39 cellular contexts compared by ENCODE assay signal in genomic region chr18:13192970-13193369, GRCh38. TPM values are rescaled to one million over a fixed set of nuclear protein-coding genes. Genes with fewer than 3 reads are reported as not detected.
DNase-seq lines count a peak whose midpoint lies in the region; ATAC-seq, FAIRE-seq and TF ChIP-seq lines count a peak whose summit lies in the region.
"Had no signal": no experiment of that assay in that cellular context is flagged by ENCODE, and none has a peak within 500 bp of the region (broad histone marks: within the 10 kb centered on the region; RNA-seq: fewer than 3 reads in every experiment).

No MANE protein-coding gene starts in this region.

- intact Hi-C loops in HepG2 (cut with micrococcal nuclease; ENCODE audit: unreplicated experiment) (no loop called here), right lobe of liver (cut with DNase I) (no loop called here), IMR-90 (cut with micrococcal nuclease) (no loop called here)
- intact Hi-C loops in activated T-helper 1 cell treated with anti-CD3 and anti-CD28 coated beads, Interleukin-12 subunit alpha, Interleukin-12 subunit beta, Interleukin-2, Interleukin-4 antibody, amounts not matched to agents 30 ng/mL and 10 ng/mL and 1 ng/mL, durations not matched to agents 14 hours and 24 hours and 36 hours (cut with micrococcal nuclease): no loop called here

- H3K27me3 ChIP-seq in HepG2 (ENCODE audit: control insufficient read depth in 1 of 2, insufficient read depth in 2 of 2, low read length in 2 of 2): no peaks in the 10 kb centered on the region; a peak in 2 of 5 replicates
- no peaks in the 10 kb centered on the region for H3K27me3 ChIP-seq in right lobe of liver
- H3K27me3 ChIP-seq in IMR-90 (ENCODE audit: control insufficient read depth, insufficient read depth, low read length): peaks cover 9% of the 10 kb centered on the region
- H3K27me3 ChIP-seq in H1 (replicated peaks in 1 of 4; ENCODE audit: control insufficient read depth in 3 of 4, extremely low read depth in 1 of 4, insufficient read depth in 3 of 4, low read length in 3 of 4): no peaks in the 10 kb centered on the region
- H3K27me3 ChIP-seq: BE2C; BLaER1; BLaER1 treated with 17β-estradiol and CSF1 and Interleukin-3, amounts not matched to agents 10 nM and 100 nM had no signal

- WGBS in HepG2 (ENCODE audit: low lambda C conversion rate): 71% methylated on average over 2 of the region's 2 CpGs
- WGBS in right lobe of liver (ENCODE audit: insufficient coverage, low coverage, low lambda C conversion rate, missing lambda C conversion rate): 63% methylated on average over 2 of the region's 2 CpGs
- WGBS in IMR-90 (ENCODE audit: extremely low coverage in 2 of 2, insufficient read length in 1 of 2), 2 experiments: no CpG with 5 or more reads among the region's 2 CpGs
- 88% methylated on average over 2 of the region's 2 CpGs; no CpG with 5 or more reads in 1 of the 2 experiments for WGBS in H1 (ENCODE audit: extremely low coverage in 1 of 2, insufficient coverage in 1 of 2, insufficient read length in 1 of 2, insufficient replicate concordance in 2 of 2, low coverage in 1 of 2, low lambda C conversion rate in 2 of 2, missing lambda C conversion rate in 1 of 2), 2 experiments

- TF ChIP-seq CTCF in HepG2 (CRISPR knock-in tag; IDR thresholded peaks at IDR 0.05) (no peak), right lobe of liver (IDR thresholded peaks at IDR 0.05) (no peak), IMR-90 (conservative IDR thresholded peaks at IDR 0.05; ENCODE audit: low read depth, low read length) (no peak), VCaP (conservative IDR thresholded peaks at IDR 0.05) (no peak), H1 (IDR thresholded peaks at IDR 0.05; ENCODE audit: control extremely low read depth in 1 of 3, insufficient read depth in 1 of 3, low read depth in 1 of 3, low read length in 3 of 3) (no peak)

- no peak overlapping the region for H3K27ac Mint-ChIP-seq in activated T-helper 1 cell treated with anti-CD3 and anti-CD28 coated beads, Interleukin-12 subunit alpha, Interleukin-12 subunit beta, Interleukin-2, Interleukin-4 antibody, amounts not matched to agents 30 ng/mL and 10 ng/mL and 1 ng/mL, durations not matched to agents 14 hours and 24 hours and 36 hours
- H3K27ac Mint-ChIP-seq: B cell; CD14-positive monocyte; CD4-positive, alpha-beta memory T cell; CD4-positive, alpha-beta T cell; CD4-positive, CD25-positive, alpha-beta regulatory T cell; CD8-positive, alpha-beta memory T cell; CD8-positive, alpha-beta T cell had no signal

- H3K4me1 ChIP-seq in HepG2 (ENCODE audit: insufficient read depth, low read length) (peaks cover 12% of the 10 kb centered on the region), right lobe of liver (no peaks in the 10 kb centered on the region), IMR-90 (ENCODE audit: control insufficient read depth, insufficient read depth, low read length) (no peaks in the 10 kb centered on the region), H1 (replicated peaks in 1 of 4; ENCODE audit: control insufficient read depth in 3 of 4, insufficient read depth in 4 of 4, low read length in 3 of 4) (peaks cover 0 to 3% (median 2%) of the 10 kb centered on the region in 4 experiments; a peak in 2 of 7 replicates)
- H3K4me1 ChIP-seq: A549, BE2C, Caco-2 had no signal

- H3K4me3 ChIP-seq in HepG2 (replicated peaks in 1 of 3; ENCODE audit: insufficient read depth in 1 of 3, low read depth in 2 of 3, low read length in 3 of 3) (no peak overlapping the region), right lobe of liver (no peak overlapping the region), IMR-90 (ENCODE audit: insufficient read depth, low read depth, low read length) (no peak overlapping the region), H1 (ENCODE audit: extremely low read depth in 1 of 4, insufficient read depth in 2 of 4, low read depth in 3 of 4, low read length in 4 of 4) (no peak overlapping the region)
- H3K4me3 ChIP-seq: A549; BLaER1; BLaER1 treated with 17β-estradiol and CSF1 and Interleukin-3, amounts not matched to agents 10 nM and 100 nM had no signal

- no peak for FAIRE-seq in HepG2 (lab: Jason Lieb, UNC)
- no peak for FAIRE-seq in H1 (lab: Jason Lieb, UNC)
- FAIRE-seq: A204.1, A549, D721Med had no signal

- no peak overlapping the region for H3K14ac ChIP-seq in IMR-90 (replicated peaks; ENCODE audit: low read depth, low read length)
- no peak overlapping the region for H3K14ac ChIP-seq in H1 (ENCODE audit: insufficient read length)

- H2AFZ ChIP-seq in HepG2 (ENCODE audit: low read length) (no peak overlapping the region), IMR-90 (replicated peaks; ENCODE audit: low read length, poor library complexity) (no peak overlapping the region), H1 (ENCODE audit: low read length) (peak overlapping the region; percentile 62; the same call in 1 of the 2 replicates)

- ATAC-seq in HepG2: no peak
- ATAC-seq in right lobe of liver: no peak
- no peak for ATAC-seq in IMR-90 (ENCODE audit: low read depth)
- no peak for ATAC-seq in activated T-cell treated with anti-CD3 and anti-CD28 coated beads, Interleukin-2, amount 50 U/mL, for 4 hours
- ATAC-seq: A549; CD8-positive, alpha-beta T cell had no signal

- DNase-seq in HepG2 (ENCODE audit: low spot score) (no peak), right lobe of liver (no peak), IMR-90 (no peak), H1 (ENCODE audit: low read depth in 1 of 2, low spot score in 2 of 2) (no peak), erythroblast (lab: John Stamatoyannopoulos, UW) (no peak)
- no peak for DNase-seq in activated T-cell treated with anti-CD3 and anti-CD28 coated beads, Interleukin-2, amount 50 U/mL, for 4 hours
- DNase-seq in activated T-helper 1 cell treated with anti-CD3 and anti-CD28 coated beads, Interleukin-12 subunit alpha, Interleukin-12 subunit beta, Interleukin-2, Interleukin-4 antibody, amounts not matched to agents 30 ng/mL and 10 ng/mL and 1 ng/mL, durations not matched to agents 14 hours and 24 hours and 36 hours (ENCODE audit: low spot score): no peak
- DNase-seq: 8988T; ACHN; AML-193; BE2C; C1 segment of cervical spinal cord; Caco-2; Calu3; CD4-positive, alpha-beta memory T cell; CD4-positive, alpha-beta T cell; CD4-positive, CD25-positive, alpha-beta regulatory T cell; CD8-positive, alpha-beta memory T cell; CD8-positive, alpha-beta T cell; COR-L47; DMS 273 treated with DMSO at 0.1 percent for 48 hours; DMS153; DMS53; DMS79; DMS79 treated with DMSO at 0.1 percent for 48 hours; DND-41; EL had no signal

- H3K36me3 Mint-ChIP-seq in activated T-cell treated with anti-CD3 and anti-CD28 coated beads, Interleukin-2, amount 50 U/mL, for 4 hours (ENCODE audit: insufficient read depth): no peaks in the 10 kb centered on the region
- H3K36me3 Mint-ChIP-seq in activated T-helper 1 cell treated with anti-CD3 and anti-CD28 coated beads, Interleukin-12 subunit alpha, Interleukin-12 subunit beta, Interleukin-2, Interleukin-4 antibody, amounts not matched to agents 30 ng/mL and 10 ng/mL and 1 ng/mL, durations not matched to agents 14 hours and 24 hours and 36 hours (ENCODE audit: low read depth): no peaks in the 10 kb centered on the region
- H3K36me3 Mint-ChIP-seq: CD14-positive monocyte; CD4-positive, CD25-positive, alpha-beta regulatory T cell; CD8-positive, alpha-beta memory T cell; CD8-positive, alpha-beta T cell had no signal

- no peaks in the 10 kb centered on the region for H3K9me3 Mint-ChIP-seq in activated T-cell treated with anti-CD3 and anti-CD28 coated beads, Interleukin-2, amount 50 U/mL, for 4 hours
- peaks cover 2% of the 10 kb centered on the region for H3K9me3 Mint-ChIP-seq in activated T-helper 1 cell treated with anti-CD3 and anti-CD28 coated beads, Interleukin-12 subunit alpha, Interleukin-12 subunit beta, Interleukin-2, Interleukin-4 antibody, amounts not matched to agents 30 ng/mL and 10 ng/mL and 1 ng/mL, durations not matched to agents 14 hours and 24 hours and 36 hours
- H3K9me3 Mint-ChIP-seq: CD4-positive, alpha-beta T cell; CD8-positive, alpha-beta T cell had no signal

- no peak for TF ChIP-seq RAD21 in HepG2 (CRISPR knock-in tag; IDR thresholded peaks at IDR 0.05)
- TF ChIP-seq RAD21 in IMR-90 (IDR thresholded peaks at IDR 0.05; ENCODE audit: low read length): no peak
- TF ChIP-seq RAD21 in H1 (IDR thresholded peaks at IDR 0.05 in 1 of 2, conservative IDR thresholded peaks at IDR 0.05 in 1 of 2; ENCODE audit: low read depth in 2 of 2, low read length in 2 of 2): no peak

- CTCF ChIA-PET in HepG2 (lab: Yijun Ruan, JAX; ENCODE audit: low intra/inter-chr PET ratio, low total read pairs): no interaction called here
- CTCF ChIA-PET in IMR-90 (lab: Yijun Ruan, JAX): no interaction called here
- CTCF ChIA-PET in H1 (lab: Charles Lee; ENCODE audit: partially characterized antibody): no interaction called here

- dilution Hi-C loops in IMR-90 (cut with HindIII; ENCODE audit: low sequenced_read_pairs, unreplicated experiment): no loop called here

- H3K56ac ChIP-seq in IMR-90 (ENCODE audit: extremely low read depth, insufficient read depth, low read length) (no peak overlapping the region), H1 (replicated peaks; ENCODE audit: insufficient read length, low read depth, low read length) (no peak overlapping the region)

- TF ChIP-seq EP300 in HepG2 (IDR thresholded peaks at IDR 0.05; ENCODE audit: low read depth in 2 of 2, low read length in 2 of 2) (no peak), HepG2 (CRISPR knock-in tag; IDR thresholded peaks at IDR 0.05; ENCODE audit: borderline replicate concordance) (no peak), H1 (IDR thresholded peaks at IDR 0.05; ENCODE audit: borderline replicate concordance in 1 of 2, low read depth in 2 of 2, low read length in 2 of 2) (no peak)

- H3K27ac ChIP-seq in HepG2 (ENCODE audit: extremely low read length, insufficient read depth, low read length): no peak overlapping the region
- H3K27ac ChIP-seq in right lobe of liver: no peak overlapping the region
- H3K27ac ChIP-seq in IMR-90 (ENCODE audit: insufficient read depth, low read length): no peak overlapping the region
- H3K27ac ChIP-seq in VCaP: 0 out of 2 replicates have a peak overlapping the region, but pooled peaks have one; percentile 43
- no peak overlapping the region for H3K27ac ChIP-seq in H1 (ENCODE audit: low read depth, low read length)
- H3K27ac ChIP-seq: 22Rv1; A549; BLaER1; BLaER1 treated with 17β-estradiol and CSF1 and Interleukin-3, amounts not matched to agents 10 nM and 100 nM; C4-2B had no signal

- H4K5ac ChIP-seq in IMR-90 (ENCODE audit: low read depth, low read length) (no peak overlapping the region), H1 (ENCODE audit: insufficient read length, low read depth, low read length) (no peak overlapping the region)

- no peak overlapping the region for H4K8ac ChIP-seq in IMR-90 (ENCODE audit: low read depth in 2 of 2, low read length in 2 of 2)
- no peak overlapping the region for H4K8ac ChIP-seq in H1 (ENCODE audit: extremely low read depth, insufficient read depth, low read length)

- H3K23ac ChIP-seq in IMR-90 (ENCODE audit: low read depth, low read length) (no peak overlapping the region), H1 (ENCODE audit: insufficient read length) (no peak overlapping the region)

- no peaks in the 10 kb centered on the region for H3K9me3 ChIP-seq in HepG2 (ENCODE audit: low read length)
- H3K9me3 ChIP-seq in right lobe of liver: no peaks in the 10 kb centered on the region
- no peaks in the 10 kb centered on the region for H3K9me3 ChIP-seq in IMR-90 (ENCODE audit: control insufficient read depth, insufficient read depth, low read length)
- H3K9me3 ChIP-seq in H1 (ENCODE audit: insufficient read depth in 2 of 2, low read depth in 1 of 2, low read length in 1 of 2): no peaks in the 10 kb centered on the region
- H3K9me3 ChIP-seq: BE2C, Caco-2 had no signal

- TF ChIP-seq POLR2A in HepG2 (IDR thresholded peaks at IDR 0.05; ENCODE audit: insufficient read depth in 1 of 2, low read depth in 2 of 2, low read length in 2 of 2) (no peak), right lobe of liver (IDR thresholded peaks at IDR 0.05) (no peak), IMR-90 (IDR thresholded peaks at IDR 0.05; ENCODE audit: low read depth, low read length) (no peak), H1 (IDR thresholded peaks at IDR 0.05; ENCODE audit: control extremely low read depth in 1 of 2, low read depth in 2 of 2, low read length in 2 of 2) (no peak), erythroblast (IDR thresholded peaks at IDR 0.05; ENCODE audit: low read length) (no peak)

- no peaks in the 10 kb centered on the region for H3K79me2 ChIP-seq in HepG2 (ENCODE audit: insufficient read depth, low read length)
- no peaks in the 10 kb centered on the region for H3K79me2 ChIP-seq in H1 (ENCODE audit: control insufficient read depth in 1 of 2, insufficient read depth in 2 of 2, low read length in 2 of 2)

- H3K36me3 ChIP-seq in HepG2 (replicated peaks in 1 of 2; ENCODE audit: control insufficient read depth in 1 of 2, insufficient read depth in 2 of 2, low read length in 2 of 2): no peaks in the 10 kb centered on the region
- no peaks in the 10 kb centered on the region for H3K36me3 ChIP-seq in right lobe of liver
- H3K36me3 ChIP-seq in IMR-90 (ENCODE audit: control insufficient read depth, insufficient read depth, low read length): no peaks in the 10 kb centered on the region
- H3K36me3 ChIP-seq in H1 (ENCODE audit: control insufficient read depth in 2 of 4, insufficient read depth in 4 of 4, low read length in 3 of 4): no peaks in the 10 kb centered on the region
- H3K36me3 ChIP-seq: BE2C; BLaER1; BLaER1 treated with 17β-estradiol and CSF1 and Interleukin-3, amounts not matched to agents 10 nM and 100 nM had no signal

- H4K20me1 ChIP-seq in HepG2 (ENCODE audit: insufficient read depth, low read length): no peaks in the 10 kb centered on the region
- no peaks in the 10 kb centered on the region for H4K20me1 ChIP-seq in IMR-90 (ENCODE audit: insufficient read depth, low read length)
- H4K20me1 ChIP-seq in H1 (replicated peaks in 1 of 2; ENCODE audit: control insufficient read depth in 1 of 2, insufficient read depth in 2 of 2, low read length in 2 of 2): no peaks in the 10 kb centered on the region
- H4K20me1 ChIP-seq: BLaER1; BLaER1 treated with 17β-estradiol and CSF1 and Interleukin-3, amounts not matched to agents 10 nM and 100 nM had no signal

- H4K91ac ChIP-seq in IMR-90 (ENCODE audit: insufficient read depth, low read depth, low read length) (no peak overlapping the region), H1 (replicated peaks; ENCODE audit: insufficient read length, low read length) (no peak overlapping the region)

- H3K23me2 ChIP-seq in H1 (ENCODE audit: low read depth, low read length): no peaks in the 10 kb centered on the region; the same call in 1 of the 2 replicates

- no peak overlapping the region for H2AK5ac ChIP-seq in IMR-90 (ENCODE audit: low read depth, low read length)
- H2AK5ac ChIP-seq in H1 (ENCODE audit: low read depth, low read length): no peak overlapping the region

- H2AK9ac ChIP-seq in IMR-90 (replicated peaks; ENCODE audit: low read depth, low read length, poor library complexity): no peak overlapping the region

- no peak overlapping the region for H3K4me2 ChIP-seq in HepG2 (ENCODE audit: low read depth, low read length)
- H3K4me2 ChIP-seq in IMR-90 (ENCODE audit: low read depth, low read length): no peak overlapping the region
- no peak overlapping the region for H3K4me2 ChIP-seq in H1 (ENCODE audit: insufficient read depth in 1 of 2, low read depth in 2 of 2, low read length in 2 of 2)
- H3K4me2 ChIP-seq: A549, BLaER1 had no signal

- H2BK15ac ChIP-seq in IMR-90 (ENCODE audit: low read depth, low read length) (no peak overlapping the region), H1 (ENCODE audit: low read length) (no peak overlapping the region)

- no peak overlapping the region for H2BK5ac ChIP-seq in IMR-90 (ENCODE audit: low read depth, low read length, poor library complexity, severe bottlenecking)
- H2BK5ac ChIP-seq in H1 (ENCODE audit: low read depth, low read length): no peak overlapping the region

- no peaks in the 10 kb centered on the region for H3K4me1 Mint-ChIP-seq in activated T-cell treated with anti-CD3 and anti-CD28 coated beads, Interleukin-2, amount 50 U/mL, for 4 hours (ENCODE audit: low read depth)
- H3K4me1 Mint-ChIP-seq in activated T-helper 1 cell treated with anti-CD3 and anti-CD28 coated beads, Interleukin-12 subunit alpha, Interleukin-12 subunit beta, Interleukin-2, Interleukin-4 antibody, amounts not matched to agents 30 ng/mL and 10 ng/mL and 1 ng/mL, durations not matched to agents 14 hours and 24 hours and 36 hours (ENCODE audit: low read depth): no peaks in the 10 kb centered on the region
- H3K4me1 Mint-ChIP-seq: B cell; CD14-positive monocyte; CD4-positive, alpha-beta memory T cell; CD8-positive, alpha-beta memory T cell had no signal

- H2BK120ac ChIP-seq in IMR-90 (ENCODE audit: low read depth, low read length) (no peak overlapping the region), H1 (replicated peaks; ENCODE audit: low read depth, low read length) (no peak overlapping the region)

- no peak overlapping the region for H3K4me3 Mint-ChIP-seq in activated T-cell treated with anti-CD3 and anti-CD28 coated beads, Interleukin-2, amount 50 U/mL, for 4 hours
- H3K4me3 Mint-ChIP-seq in activated T-helper 1 cell treated with anti-CD3 and anti-CD28 coated beads, Interleukin-12 subunit alpha, Interleukin-12 subunit beta, Interleukin-2, Interleukin-4 antibody, amounts not matched to agents 30 ng/mL and 10 ng/mL and 1 ng/mL, durations not matched to agents 14 hours and 24 hours and 36 hours: no peak overlapping the region
- H3K4me3 Mint-ChIP-seq: B cell; CD14-positive monocyte; CD4-positive, alpha-beta memory T cell; CD4-positive, alpha-beta T cell; CD4-positive, CD25-positive, alpha-beta regulatory T cell; CD8-positive, alpha-beta memory T cell; CD8-positive, alpha-beta T cell had no signal

- BruUV-seq in HepG2 (replicated peaks; lab: Mats Ljungman, UMichigan) (no TSS peak), IMR-90 (replicated peaks; lab: Mats Ljungman, UMichigan) (no TSS peak)

- H3K9ac ChIP-seq in HepG2 (ENCODE audit: insufficient read depth, low read depth, low read length) (no peak overlapping the region), IMR-90 (ENCODE audit: low read depth, low read length) (no peak overlapping the region), H1 (replicated peaks in 1 of 4; ENCODE audit: extremely low read depth in 1 of 4, low read depth in 3 of 4, low read length in 3 of 4) (no peak overlapping the region)
- H3K9ac ChIP-seq: BLaER1; BLaER1 treated with 17β-estradiol and CSF1 and Interleukin-3, amounts not matched to agents 10 nM and 100 nM had no signal

- H3K4ac ChIP-seq in IMR-90 (ENCODE audit: low read depth, low read length) (no peak overlapping the region), H1 (replicated peaks; ENCODE audit: insufficient read length, low read depth, low read length) (no peak overlapping the region)

- H3K27me3 Mint-ChIP-seq in activated T-cell treated with anti-CD3 and anti-CD28 coated beads, Interleukin-2, amount 50 U/mL, for 4 hours (ENCODE audit: low read depth): peaks cover 4% of the 10 kb centered on the region
- peaks cover 16% of the 10 kb centered on the region for H3K27me3 Mint-ChIP-seq in activated T-helper 1 cell treated with anti-CD3 and anti-CD28 coated beads, Interleukin-12 subunit alpha, Interleukin-12 subunit beta, Interleukin-2, Interleukin-4 antibody, amounts not matched to agents 30 ng/mL and 10 ng/mL and 1 ng/mL, durations not matched to agents 14 hours and 24 hours and 36 hours (ENCODE audit: insufficient read depth)

- in situ Hi-C loops in HepG2 (cut with HindIII; ENCODE audit: extremely low pct_ligation_motif_present, low pct_unique_long_range_greater_than_20kb) (no loop called here), IMR-90 (cut with MboI; ENCODE audit: low sequenced_read_pairs) (no loop called here)

- H3K18ac ChIP-seq in IMR-90 (ENCODE audit: low read depth, low read length) (no peak overlapping the region), H1 (ENCODE audit: extremely low read depth, low read length) (no peak overlapping the region)

- H3K9me1 ChIP-seq in IMR-90 (ENCODE audit: insufficient read depth, low read length): no peaks in the 10 kb centered on the region

- H3K79me1 ChIP-seq in IMR-90 (ENCODE audit: low read depth in 1 of 2, low read length in 2 of 2): no peaks in the 10 kb centered on the region
- no peaks in the 10 kb centered on the region for H3K79me1 ChIP-seq in H1 (ENCODE audit: low read depth, low read length)

- POLR2A ChIA-PET in HepG2 (lab: Yijun Ruan, JAX) (no interaction called here), IMR-90 (lab: Charles Lee; ENCODE audit: unreplicated experiment) (no interaction called here), H1 (lab: Charles Lee; ENCODE audit: partially characterized antibody) (no interaction called here)

- H2BK20ac ChIP-seq in IMR-90 (ENCODE audit: low read depth, low read length) (no peak overlapping the region), H1 (ENCODE audit: low read length) (no peak overlapping the region)

- H2BK12ac ChIP-seq in H1 (ENCODE audit: low read depth, low read length): no peak overlapping the region

RNA-seq across cellular contexts. Expression of gene LDLRAD4, which starts 25.6 kb away (rescaled TPM):
- 10.4 and 13.6 TPM in 2 replicates for total RNA-seq in HepG2 (2016; rRNA removed; fragmentation: Illumina TruSeq; extraction: Trizol)
- total RNA-seq in HepG2 (2016; cell fraction: cytosol; rRNA removed; fragmentation: Illumina TruSeq; extraction: Trizol; ENCODE audit: low read depth): 6.1 and 8.9 TPM in 2 replicates
- total RNA-seq in HepG2 (2016; cell fraction: insoluble cytoplasmic fraction; rRNA removed; fragmentation: Illumina TruSeq; extraction: Trizol): 12.4 and 15.9 TPM in 2 replicates
- total RNA-seq in HepG2 (2016; cell fraction: membrane; rRNA removed; fragmentation: Illumina TruSeq; extraction: Trizol): 11.2 and 12.8 TPM in 2 replicates
- total RNA-seq in HepG2 (2016; cell fraction: nucleus; rRNA removed; fragmentation: Illumina TruSeq; extraction: Trizol): 18.3 and 32.5 TPM in 2 replicates
- 11.8 and 20.9 TPM in 2 replicates for polyA plus RNA-seq in HepG2 (2011; rRNA removed)
- 7.9 and 14.0 TPM in 2 replicates for polyA plus RNA-seq in HepG2 (2011; cell fraction: cytosol; rRNA removed)
- 35.4 and 60.5 TPM in 2 replicates for polyA plus RNA-seq in HepG2 (2011; cell fraction: nucleus; rRNA removed)
- 7.9 and 15.6 TPM in 2 replicates for polyA plus RNA-seq in HepG2 (2012)
- polyA plus RNA-seq in HepG2 (2016; cell fraction: cytosol; fragmentation: Illumina TruSeq; extraction: Trizol; ENCODE audit: low read depth): 9.0 and 9.7 TPM in 2 replicates
- polyA plus RNA-seq in HepG2 (2016; cell fraction: insoluble cytoplasmic fraction; fragmentation: Illumina TruSeq; extraction: Trizol; ENCODE audit: low read depth): 12.7 and 13.9 TPM in 2 replicates
- 12.9 and 14.9 TPM in 2 replicates for polyA plus RNA-seq in HepG2 (2016; cell fraction: membrane; fragmentation: Illumina TruSeq; extraction: Trizol; ENCODE audit: low read depth)
- 20.5 and 30.2 TPM in 2 replicates for polyA plus RNA-seq in HepG2 (2016; cell fraction: nucleus; fragmentation: Illumina TruSeq; extraction: Trizol; ENCODE audit: insufficient read depth, low read depth)
- polyA minus RNA-seq in HepG2 (2011; rRNA and poly(A)+ RNA removed; ENCODE audit: low replicate concordance): 0.19 and 17.1 TPM in 2 replicates
- polyA minus RNA-seq in HepG2 (2011; cell fraction: cytosol; rRNA and poly(A)+ RNA removed): 5.8 and 10.2 TPM in 2 replicates
- polyA minus RNA-seq in HepG2 (2011; cell fraction: nucleus; rRNA and poly(A)+ RNA removed): 34.9 and 52.0 TPM in 2 replicates
- 10 to 100 TPM; 10.6 to 66.4 (median 18.7) TPM for total RNA-seq in right lobe of liver
- total RNA-seq in IMR-90 (2012; rRNA removed): not detected in 2 replicates
- not detected in 2 replicates for polyA plus RNA-seq in IMR-90 (2012; rRNA removed)
- not detected in 2 replicates for polyA plus RNA-seq in IMR-90 (2012; cell fraction: cytosol; rRNA removed)
- polyA plus RNA-seq in IMR-90 (2012; cell fraction: nucleus; rRNA removed; ENCODE audit: low replicate concordance): 0.02 and 0.24 TPM in 2 replicates
- 1.2 and 1.4 TPM in 2 replicates for total RNA-seq in H1 (2021; fragmentation: NEBNext Ultra II Directional; extraction: Animal tissue kit (Norgen Biotek cat#: 25700))
- polyA plus RNA-seq in H1 (2011; rRNA removed): 0.77 and 1.1 TPM in 2 replicates
- polyA plus RNA-seq in H1 (2011; cell fraction: cytosol; rRNA removed): 0.88 TPM
- 1.6 TPM for polyA plus RNA-seq in H1 (2011; cell fraction: nucleus; rRNA removed)
- 0.51 to 0.81 TPM (median 0.66 TPM) in 4 replicates for polyA plus RNA-seq in H1 (2012, experiment 1 of 2)
- polyA plus RNA-seq in H1 (2012, experiment 2 of 2): 0.22 TPM
- 0.57 TPM for polyA plus RNA-seq in H1 (2013, experiment 1 of 2)
- polyA plus RNA-seq in H1 (2013, experiment 2 of 2): 0.46 TPM
- 0.68 and 1.8 TPM in 2 replicates for polyA minus RNA-seq in H1 (2011; rRNA and poly(A)+ RNA removed)
- 1.0 TPM for polyA minus RNA-seq in H1 (2011; cell fraction: cytosol; rRNA and poly(A)+ RNA removed)
- polyA minus RNA-seq in H1 (2011; cell fraction: nucleus; rRNA and poly(A)+ RNA removed): 4.1 TPM
- 10 to 100 TPM; 17.5 to 20.4 (median 18.3) TPM for total RNA-seq in activated T-cell treated with anti-CD3 and anti-CD28 coated beads, Interleukin-2, amount 50 U/mL, for 4 hours
- 34.5 and 35.2 TPM in 2 replicates for total RNA-seq in activated T-helper 1 cell treated with anti-CD3 and anti-CD28 coated beads, Interleukin-12 subunit alpha, Interleukin-12 subunit beta, Interleukin-2, Interleukin-4 antibody, amounts not matched to agents 30 ng/mL and 10 ng/mL and 1 ng/mL, durations not matched to agents 14 hours and 24 hours and 36 hours
- polyA plus RNA-seq: AG04450, BJ had no signal

Comparison
In these comparisons a context has a peak if more than half of its experiments do, and no peak if none do; other contexts are left out.
1. Of the 41 proteins assayed by ChIP-seq in both HepG2 and H1: peak only in HepG2: MAFK; only in H1: none; in both: none; in neither: 40.